1 cellular context compared by ENCODE assay signal in the genomic region with DNA sequence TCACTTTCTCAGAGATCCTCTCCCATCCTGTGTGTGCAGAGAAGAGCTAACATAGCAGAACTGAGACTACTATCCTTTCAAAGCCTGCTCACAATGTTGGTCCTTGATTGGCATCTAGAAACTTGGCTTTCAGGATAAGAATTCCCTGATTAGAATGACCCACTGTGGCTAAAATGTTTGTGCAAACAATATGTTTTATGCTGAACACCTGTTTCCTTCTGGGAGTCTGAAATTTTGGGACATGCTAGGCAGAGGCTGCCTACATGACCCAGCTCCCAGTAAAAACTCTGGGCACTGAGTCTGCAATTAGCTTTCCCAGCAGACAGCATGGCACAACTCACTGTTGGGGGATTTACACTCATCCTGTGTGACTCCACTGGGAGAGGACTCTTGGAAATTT.
TF ChIP-seq lines count a peak whose summit lies in the region.

No MANE protein-coding gene starts in this region.

TF ChIP-seq in HCT116, 20 proteins besides CTCF, POLR2A, EP300 and RAD21 (continued from another document):
- TF ChIP-seq, protein P1, sequence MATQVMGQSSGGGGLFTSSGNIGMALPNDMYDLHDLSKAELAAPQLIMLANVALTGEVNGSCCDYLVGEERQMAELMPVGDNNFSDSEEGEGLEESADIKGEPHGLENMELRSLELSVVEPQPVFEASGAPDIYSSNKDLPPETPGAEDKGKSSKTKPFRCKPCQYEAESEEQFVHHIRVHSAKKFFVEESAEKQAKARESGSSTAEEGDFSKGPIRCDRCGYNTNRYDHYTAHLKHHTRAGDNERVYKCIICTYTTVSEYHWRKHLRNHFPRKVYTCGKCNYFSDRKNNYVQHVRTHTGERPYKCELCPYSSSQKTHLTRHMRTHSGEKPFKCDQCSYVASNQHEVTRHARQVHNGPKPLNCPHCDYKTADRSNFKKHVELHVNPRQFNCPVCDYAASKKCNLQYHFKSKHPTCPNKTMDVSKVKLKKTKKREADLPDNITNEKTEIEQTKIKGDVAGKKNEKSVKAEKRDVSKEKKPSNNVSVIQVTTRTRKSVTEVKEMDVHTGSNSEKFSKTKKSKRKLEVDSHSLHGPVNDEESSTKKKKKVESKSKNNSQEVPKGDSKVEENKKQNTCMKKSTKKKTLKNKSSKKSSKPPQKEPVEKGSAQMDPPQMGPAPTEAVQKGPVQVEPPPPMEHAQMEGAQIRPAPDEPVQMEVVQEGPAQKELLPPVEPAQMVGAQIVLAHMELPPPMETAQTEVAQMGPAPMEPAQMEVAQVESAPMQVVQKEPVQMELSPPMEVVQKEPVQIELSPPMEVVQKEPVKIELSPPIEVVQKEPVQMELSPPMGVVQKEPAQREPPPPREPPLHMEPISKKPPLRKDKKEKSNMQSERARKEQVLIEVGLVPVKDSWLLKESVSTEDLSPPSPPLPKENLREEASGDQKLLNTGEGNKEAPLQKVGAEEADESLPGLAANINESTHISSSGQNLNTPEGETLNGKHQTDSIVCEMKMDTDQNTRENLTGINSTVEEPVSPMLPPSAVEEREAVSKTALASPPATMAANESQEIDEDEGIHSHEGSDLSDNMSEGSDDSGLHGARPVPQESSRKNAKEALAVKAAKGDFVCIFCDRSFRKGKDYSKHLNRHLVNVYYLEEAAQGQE (IDR thresholded peaks at IDR 0.05; ENCODE audit: low read depth), result no peak
- TF ChIP-seq SRF (IDR thresholded peaks at IDR 0.05; ENCODE audit: low read depth) (no peak), EZH2 (IDR thresholded peaks at IDR 0.05) (no peak), ELF1 (IDR thresholded peaks at IDR 0.05; ENCODE audit: borderline replicate concordance, low read depth) (no peak), JUND (IDR thresholded peaks at IDR 0.05) (no peak), SIN3A (IDR thresholded peaks at IDR 0.05; ENCODE audit: low read depth) (no peak)
- TF ChIP-seq, protein P2, sequence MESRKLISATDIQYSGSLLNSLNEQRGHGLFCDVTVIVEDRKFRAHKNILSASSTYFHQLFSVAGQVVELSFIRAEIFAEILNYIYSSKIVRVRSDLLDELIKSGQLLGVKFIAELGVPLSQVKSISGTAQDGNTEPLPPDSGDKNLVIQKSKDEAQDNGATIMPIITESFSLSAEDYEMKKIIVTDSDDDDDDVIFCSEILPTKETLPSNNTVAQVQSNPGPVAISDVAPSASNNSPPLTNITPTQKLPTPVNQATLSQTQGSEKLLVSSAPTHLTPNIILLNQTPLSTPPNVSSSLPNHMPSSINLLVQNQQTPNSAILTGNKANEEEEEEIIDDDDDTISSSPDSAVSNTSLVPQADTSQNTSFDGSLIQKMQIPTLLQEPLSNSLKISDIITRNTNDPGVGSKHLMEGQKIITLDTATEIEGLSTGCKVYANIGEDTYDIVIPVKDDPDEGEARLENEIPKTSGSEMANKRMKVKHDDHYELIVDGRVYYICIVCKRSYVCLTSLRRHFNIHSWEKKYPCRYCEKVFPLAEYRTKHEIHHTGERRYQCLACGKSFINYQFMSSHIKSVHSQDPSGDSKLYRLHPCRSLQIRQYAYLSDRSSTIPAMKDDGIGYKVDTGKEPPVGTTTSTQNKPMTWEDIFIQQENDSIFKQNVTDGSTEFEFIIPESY (IDR thresholded peaks at IDR 0.05; ENCODE audit: extremely low read depth, insufficient replicate concordance, low read length), result no peak
